35 cellular contexts compared by ENCODE assay signal in genomic region chr14:94921870-94922585, GRCh38.
DNase-seq lines count a peak whose midpoint lies in the region; ATAC-seq, FAIRE-seq and TF ChIP-seq lines count a peak whose summit lies in the region.
"Had no signal": no experiment of that assay in that cellular context is flagged by ENCODE, and none has a peak within 500 bp of the region (broad histone marks: within the 10 kb centered on the region; RNA-seq: fewer than 3 reads in every experiment).

No MANE protein-coding gene starts in this region.

- no peak overlapping the region for H3K27ac ChIP-seq in left ventricle myocardium inferior (replicated peaks)
- H3K27ac ChIP-seq in aorta (ENCODE audit: low read depth in 1 of 2, low read length in 2 of 2): no peak overlapping the region
- H3K27ac ChIP-seq: 22Rv1, neural progenitor cell, upper lobe of left lung had no signal

- DNase-seq in Right ventricle myocardium inferior (ENCODE audit: missing footprints): no peak
- DNase-seq in left ventricle myocardium inferior: no peak
- DNase-seq in fibroblast of mammary gland (ENCODE audit: low read depth): peak; percentile 65
- DNase-seq in mesenteric fat pad (ENCODE audit: low spot score): peak; percentile 51
- DNase-seq in aorta: no peak
- DNase-seq in cerebellar nuclear complex (lab: John Stamatoyannopoulos, UW): no peak
- DNase-seq in GM12892 (ENCODE audit: insufficient read length): no peak
- DNase-seq in NCI-H1092 (lab: John Stamatoyannopoulos, UW): no peak
- DNase-seq: activated CD4-positive, alpha-beta T cell treated with anti-CD3 and anti-CD28 coated beads, Interleukin-2, amount 50 U/mL, for 4 hours; activated CD8-positive, alpha-beta memory T cell treated with anti-CD3 and anti-CD28 coated beads, Interleukin-2, amount 10 ng/mL, durations not matched to agents 7 days and 5 days; activated gamma-delta T cell; activated naive CD8-positive, alpha-beta T cell treated with anti-CD3 and anti-CD28 coated beads, Interleukin-2, amount 10 ng/mL, durations not matched to agents 7 days and 5 days; activated T-cell treated with anti-CD3 and anti-CD28 coated beads, Interleukin-2, amount 50 U/mL, for 4 hours; CD4-positive, alpha-beta T cell; central memory CD4-positive, alpha-beta T cell; gastrocnemius medialis; hypothalamus; Kasumi-1; mesendoderm; NCI-H1436; NCI-H2081 treated with DMSO at 0.1 percent for 48 hours; NCI-H226; NCI-H526 treated with DMSO at 0.1 percent for 48 hours; SHP77 treated with DMSO at 0.1 percent for 48 hours; substantia nigra; T-helper 2 cell; upper lobe of left lung had no signal

- no peaks in the 10 kb centered on the region for H3K36me3 ChIP-seq in left ventricle myocardium inferior
- H3K36me3 ChIP-seq in aorta (ENCODE audit: control insufficient read depth in 1 of 2, insufficient read depth in 2 of 2, low read length in 1 of 2): no peaks in the 10 kb centered on the region
- H3K36me3 ChIP-seq: esophagus muscularis mucosa, gastrocnemius medialis, neural progenitor cell, upper lobe of left lung had no signal

- ATAC-seq in Right ventricle myocardium inferior: peak; percentile 56
- peak; percentile 56 for ATAC-seq in aorta (ENCODE audit: low FRiP score)
- ATAC-seq: activated CD8-positive, alpha-beta memory T cell treated with anti-CD3 and anti-CD28 coated beads, Interleukin-2, amount 10 ng/mL, durations not matched to agents 7 days and 5 days; activated T-cell treated with anti-CD3 and anti-CD28 coated beads, Interleukin-2, amount 50 U/mL, for 4 hours; HCT116; stimulated activated memory B cell treated with anti-CD40 and anti-IgM and Interleukin-4, amounts not matched to agents 10 μg/mL and 1 μg/mL and 100 μg/mL, for 72 hours had no signal

- intact Hi-C loops in Right ventricle myocardium inferior (cut with DNase I) (no loop called here), left ventricle myocardium inferior (cut with micrococcal nuclease) (no loop called here), aorta (cut with DNase I) (no loop called here)

- TF ChIP-seq CTCF in left ventricle myocardium inferior (IDR thresholded peaks at IDR 0.05; ENCODE audit: borderline replicate concordance) (no peak), fibroblast of mammary gland (conservative IDR thresholded peaks at IDR 0.05; ENCODE audit: control insufficient read depth, insufficient read depth, low read depth, low read length) (no peak)

- H3K27me3 ChIP-seq in left ventricle myocardium inferior (ENCODE audit: low read depth): peaks cover 38% of the 10 kb centered on the region
- no peaks in the 10 kb centered on the region for H3K27me3 ChIP-seq in aorta (ENCODE audit: control insufficient read depth in 1 of 2, insufficient read depth in 2 of 2, low read length in 1 of 2)
- H3K27me3 ChIP-seq: esophagus muscularis mucosa, gastrocnemius medialis, neural progenitor cell, upper lobe of left lung had no signal

- WGBS in aorta, 2 donors: 67% methylated on average over 15 of the region's 15 CpGs

- H3K4me1 ChIP-seq in left ventricle myocardium inferior (no peaks in the 10 kb centered on the region), aorta (ENCODE audit: control insufficient read depth in 1 of 2, insufficient read depth in 2 of 2, low read length in 2 of 2) (no peaks in the 10 kb centered on the region)
- H3K4me1 ChIP-seq: gastrocnemius medialis, neural progenitor cell, upper lobe of left lung had no signal

- H3K4me3 ChIP-seq in left ventricle myocardium inferior (no peak overlapping the region), fibroblast of mammary gland (ENCODE audit: control insufficient read depth, low read depth, low read length) (no peak overlapping the region), aorta (ENCODE audit: low read length in 2 of 2) (no peak overlapping the region)
- H3K4me3 ChIP-seq: esophagus muscularis mucosa, gastrocnemius medialis, neural progenitor cell, skin epidermis, upper lobe of left lung had no signal

- H3K9me3 ChIP-seq in left ventricle myocardium inferior (replicated peaks) (no peaks in the 10 kb centered on the region), aorta (ENCODE audit: control insufficient read depth, low read length) (no peaks in the 10 kb centered on the region)
- H3K9me3 ChIP-seq: esophagus muscularis mucosa, gastrocnemius medialis, upper lobe of left lung had no signal

- no peak for FAIRE-seq in GM12892 (lab: Jason Lieb, UNC)
- FAIRE-seq: endometrium, GM12891 had no signal

- TF ChIP-seq POLR2A in GM12892 (IDR thresholded peaks at IDR 0.05; ENCODE audit: low read depth, low read length): no peak

Comparison
In these comparisons a context has a peak if more than half of its experiments do, and no peak if none do; other contexts are left out.
1. DNase-seq: peak in fibroblast of mammary gland (single experiment) and mesenteric fat pad (single experiment); none in Right ventricle myocardium inferior (single experiment), left ventricle myocardium inferior (single experiment), aorta (0 of 2), cerebellar nuclear complex (0 of 2), GM12892 (single experiment) and NCI-H1092 (single experiment).